ENCODE assay signal across 1 cellular context in genomic region chr21:36707763-36708511, GRCh38.
TF ChIP-seq lines count a peak whose summit lies in the region.

No MANE protein-coding gene starts in this region.

TF ChIP-seq in endothelial cell of umbilical vein, 7 proteins besides CTCF, POLR2A, EP300 and RAD21:
- TF ChIP-seq EZH2 (IDR thresholded peaks at IDR 0.05; ENCODE audit: borderline replicate concordance, low read depth, low read length, severe bottlenecking) = peak; percentile 18
- no peak for TF ChIP-seq JUN (IDR thresholded peaks at IDR 0.05; ENCODE audit: borderline replicate concordance, insufficient read depth, insufficient read length, low read depth)
